12 cellular contexts compared by ENCODE assay signal in the genomic region with DNA sequence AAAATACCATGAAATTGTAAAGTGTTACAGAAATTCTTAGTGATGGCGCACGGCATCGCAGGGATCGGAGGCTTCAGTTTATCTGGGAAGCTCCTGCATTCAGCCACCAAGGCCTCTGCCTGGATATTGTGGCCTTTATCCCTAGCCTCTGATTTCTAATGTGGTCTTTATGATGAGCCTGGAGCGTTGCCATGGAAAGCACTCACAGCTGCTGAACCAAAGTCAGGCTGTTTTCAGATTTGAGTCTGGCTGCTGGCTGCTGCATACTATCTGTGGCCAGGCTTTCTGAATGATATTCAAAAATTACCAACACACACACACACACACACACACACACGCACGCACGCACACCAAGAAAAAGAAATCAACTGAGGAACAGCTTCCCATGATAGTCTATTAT.
DNase-seq lines count a peak whose midpoint lies in the region; ATAC-seq lines count a peak whose summit lies in the region.
"Had no signal": no experiment of that assay in that cellular context is flagged by ENCODE, and none has a peak within 500 bp of the region (broad histone marks: within the 10 kb centered on the region; RNA-seq: fewer than 3 reads in every experiment).

No MANE protein-coding gene starts in this region.

- no peaks in the 10 kb centered on the region for H3K36me3 ChIP-seq in adipocyte (ENCODE audit: control insufficient read depth, insufficient read depth, low read length, severe bottlenecking)
- H3K36me3 ChIP-seq: adrenal gland had no signal

- H3K27ac Mint-ChIP-seq in activated CD4-positive, alpha-beta T cell treated with anti-CD3 and anti-CD28 coated beads, Interleukin-2, amount 10 ng/mL, durations not matched to agents 7 days and 5 days = no peak overlapping the region
- no peak overlapping the region for H3K27ac Mint-ChIP-seq in activated CD4-positive, alpha-beta T cell treated with anti-CD3 and anti-CD28 coated beads for 36 hours
- H3K27ac Mint-ChIP-seq: CD4-positive, alpha-beta T cell had no signal

- no peaks in the 10 kb centered on the region for H3K9me3 ChIP-seq in adipocyte (ENCODE audit: control insufficient read depth, low read length)
- H3K9me3 ChIP-seq: adrenal gland had no signal

- DNase-seq in NCI-H1092 treated with DMSO at 0.1 percent for 48 hours (lab: John Stamatoyannopoulos, UW) = peak; percentile 65
- DNase-seq in adipocyte (ENCODE audit: low read depth) = peak; percentile 60
- DNase-seq in globus pallidus (ENCODE audit: low spot score) = peak; percentile 90
- DNase-seq in retina = peak; percentile 38
- no peak for DNase-seq in activated CD4-positive, alpha-beta T cell treated with anti-CD3 and anti-CD28 coated beads, Interleukin-2, amount 10 ng/mL, durations not matched to agents 7 days and 5 days
- no peak for DNase-seq in activated CD4-positive, alpha-beta T cell treated with anti-CD3 and anti-CD28 coated beads for 36 hours
- DNase-seq: activated CD4-positive, CD25-positive, alpha-beta regulatory T cell; CD4-positive, alpha-beta T cell; mesendoderm; NCI-H1048 had no signal

- no peak for ATAC-seq in GM18861 (IDR thresholded peaks at IDR 0.05; ENCODE audit: unreplicated experiment)
- ATAC-seq in activated CD4-positive, alpha-beta T cell treated with anti-CD3 and anti-CD28 coated beads for 36 hours = no peak

- intact Hi-C loops in activated CD4-positive, alpha-beta T cell treated with anti-CD3 and anti-CD28 coated beads for 36 hours (cut with DNase I, micrococcal nuclease) = no loop called here

- H3K9me3 Mint-ChIP-seq in activated CD4-positive, alpha-beta T cell treated with anti-CD3 and anti-CD28 coated beads, Interleukin-2, amount 10 ng/mL, durations not matched to agents 7 days and 5 days = no peaks in the 10 kb centered on the region
- H3K9me3 Mint-ChIP-seq in activated CD4-positive, alpha-beta T cell treated with anti-CD3 and anti-CD28 coated beads for 36 hours (ENCODE audit: low read depth) = no peaks in the 10 kb centered on the region
- H3K9me3 Mint-ChIP-seq: CD4-positive, alpha-beta T cell had no signal

- no peak overlapping the region for H3K4me3 Mint-ChIP-seq in activated CD4-positive, alpha-beta T cell treated with anti-CD3 and anti-CD28 coated beads, Interleukin-2, amount 10 ng/mL, durations not matched to agents 7 days and 5 days
- H3K4me3 Mint-ChIP-seq in activated CD4-positive, alpha-beta T cell treated with anti-CD3 and anti-CD28 coated beads for 36 hours = no peak overlapping the region
- H3K4me3 Mint-ChIP-seq: CD4-positive, alpha-beta T cell had no signal

- no peaks in the 10 kb centered on the region for H3K4me1 Mint-ChIP-seq in activated CD4-positive, alpha-beta T cell treated with anti-CD3 and anti-CD28 coated beads, Interleukin-2, amount 10 ng/mL, durations not matched to agents 7 days and 5 days
- H3K4me1 Mint-ChIP-seq in activated CD4-positive, alpha-beta T cell treated with anti-CD3 and anti-CD28 coated beads for 36 hours = peaks cover 8% of the 10 kb centered on the region

- no peaks in the 10 kb centered on the region for H3K36me3 Mint-ChIP-seq in activated CD4-positive, alpha-beta T cell treated with anti-CD3 and anti-CD28 coated beads, Interleukin-2, amount 10 ng/mL, durations not matched to agents 7 days and 5 days (ENCODE audit: low read depth)
- H3K36me3 Mint-ChIP-seq in activated CD4-positive, alpha-beta T cell treated with anti-CD3 and anti-CD28 coated beads for 36 hours (ENCODE audit: low read depth) = no peaks in the 10 kb centered on the region

- CTCF ChIA-PET in activated CD4-positive, alpha-beta T cell treated with anti-CD3 and anti-CD28 coated beads, Interleukin-2, amount 10 ng/mL, durations not matched to agents 7 days and 5 days (lab: Charles Lee) = interaction anchor here (0.7 to 1.5 kb wide), 2 partner anchors 15 to 211 kb away, joined by 3 to 4 read pairs; no protein-coding TSS in a partner anchor
- CTCF ChIA-PET in activated CD4-positive, alpha-beta T cell treated with anti-CD3 and anti-CD28 coated beads for 36 hours (lab: Charles Lee) = no interaction called here

- no peaks in the 10 kb centered on the region for H3K27me3 ChIP-seq in adipocyte (replicated peaks; ENCODE audit: control insufficient read depth, insufficient read depth, low read length)
- H3K27me3 ChIP-seq: adrenal gland had no signal

- H3K4me1 ChIP-seq in adipocyte (ENCODE audit: control insufficient read depth, insufficient read depth, low read length) = peaks cover 11% of the 10 kb centered on the region

- POLR2A ChIA-PET in activated CD4-positive, alpha-beta T cell treated with anti-CD3 and anti-CD28 coated beads, Interleukin-2, amount 10 ng/mL, durations not matched to agents 7 days and 5 days (lab: Charles Lee) = no interaction called here
- POLR2A ChIA-PET in activated CD4-positive, alpha-beta T cell treated with anti-CD3 and anti-CD28 coated beads for 36 hours (lab: Charles Lee) = no interaction called here

- H3K9ac ChIP-seq in adipocyte (ENCODE audit: low read length) = no peak overlapping the region

- H3K4me3 ChIP-seq in adipocyte (ENCODE audit: low read length) = no peak overlapping the region
- H3K4me3 ChIP-seq: adrenal gland had no signal

- H3K27me3 Mint-ChIP-seq in activated CD4-positive, alpha-beta T cell treated with anti-CD3 and anti-CD28 coated beads, Interleukin-2, amount 10 ng/mL, durations not matched to agents 7 days and 5 days = peaks cover 11% of the 10 kb centered on the region
- H3K27me3 Mint-ChIP-seq in activated CD4-positive, alpha-beta T cell treated with anti-CD3 and anti-CD28 coated beads for 36 hours = peaks cover 19% of the 10 kb centered on the region
- H3K27me3 Mint-ChIP-seq: CD4-positive, alpha-beta T cell had no signal

Comparison
In these comparisons a context has a peak if more than half of its experiments do, and no peak if none do; other contexts are left out.
1. DNase-seq: peak in NCI-H1092 treated with DMSO at 0.1 percent for 48 hours (single experiment), adipocyte (single experiment), globus pallidus (single experiment) and retina (single experiment); none in activated CD4-positive, alpha-beta T cell treated with anti-CD3 and anti-CD28 coated beads, Interleukin-2, amount 10 ng/mL, durations not matched to agents 7 days and 5 days (single experiment) and activated CD4-positive, alpha-beta T cell treated with anti-CD3 and anti-CD28 coated beads for 36 hours (single experiment).